Comparison of ENCODE assay signal across 7 cellular contexts in genomic region chr12:52121848-52122838, GRCh38. TPM values are rescaled to one million over a fixed set of nuclear protein-coding genes. Genes with fewer than 3 reads are reported as not detected.
DNase-seq lines count a peak whose midpoint lies in the region; ATAC-seq, FAIRE-seq and TF ChIP-seq lines count a peak whose summit lies in the region.

No MANE protein-coding gene starts in this region.

- H3K4me3 Mint-ChIP-seq in activated B cell treated with CpG ODN at 0.5 μM for 24 hours: no peak overlapping the region
- no peak overlapping the region for H3K4me3 Mint-ChIP-seq in central memory CD8-positive, alpha-beta T cell

- H3K27me3 Mint-ChIP-seq in activated B cell treated with CpG ODN at 0.5 μM for 24 hours: peaks cover 11% of the 10 kb centered on the region
- H3K27me3 Mint-ChIP-seq in central memory CD8-positive, alpha-beta T cell: peaks cover 74% of the 10 kb centered on the region

- no peak for TF ChIP-seq POLR2A in GM12892 (IDR thresholded peaks at IDR 0.05; ENCODE audit: low read depth, low read length)

- peaks cover 46% of the 10 kb centered on the region for H3K4me1 Mint-ChIP-seq in activated B cell treated with CpG ODN at 0.5 μM for 24 hours
- H3K4me1 Mint-ChIP-seq in central memory CD8-positive, alpha-beta T cell: peaks cover 10% of the 10 kb centered on the region

- FAIRE-seq in GM12892 (lab: Jason Lieb, UNC): peak; percentile 64

- H3K9me3 Mint-ChIP-seq in activated B cell treated with CpG ODN at 0.5 μM for 24 hours: no peaks in the 10 kb centered on the region
- no peaks in the 10 kb centered on the region for H3K9me3 Mint-ChIP-seq in central memory CD8-positive, alpha-beta T cell

- no peak for TF ChIP-seq CTCF in activated B cell treated with CpG ODN at 0.5 μM for 24 hours (IDR thresholded peaks at IDR 0.05)

- CTCF ChIA-PET in activated B cell treated with CpG ODN at 0.5 μM for 24 hours (lab: Charles Lee): interaction anchor here (0.8 to 6.0 kb wide), 13 partner anchors 17 to 129 kb away, joined by 3 to 67 read pairs (median 5); no protein-coding TSS in a partner anchor

- DNase-seq in GM12892 (ENCODE audit: insufficient read length) (peak; percentile 53), NCI-H2081 (lab: John Stamatoyannopoulos, UW) (peak; percentile 65 to 68), activated B cell treated with CpG ODN at 0.5 μM for 24 hours (peak; percentile 56), left colon (peak in 1 of 2 donors; percentile 79)
- peak; percentile 24 to 36 for DNase-seq in central memory CD8-positive, alpha-beta T cell (ENCODE audit: low spot score in 2 of 2)
- peak; percentile 53 to 64 for DNase-seq in stimulated activated CD4-positive, alpha-beta T cell treated with anti-CD3 and anti-CD28 coated beads, Interleukin-4, amount 100 ng/mL, for 4 hours

- intact Hi-C loops in activated B cell treated with CpG ODN at 0.5 μM for 24 hours (cut with micrococcal nuclease) (loop anchor here (1.0 kb wide), 3 partner anchors 39 to 129 kb away; no protein-coding TSS in a partner anchor), left colon (cut with DNase I, micrococcal nuclease) (no loop called here)

- no peak overlapping the region for H3K27ac Mint-ChIP-seq in activated B cell treated with CpG ODN at 0.5 μM for 24 hours
- H3K27ac Mint-ChIP-seq in central memory CD8-positive, alpha-beta T cell (ENCODE audit: low read depth): peak overlapping the region; percentile 38

- POLR2A ChIA-PET in activated B cell treated with CpG ODN at 0.5 μM for 24 hours (lab: Charles Lee): interaction anchor here (0.7 kb wide), 1 partner anchor 71 kb away, joined by 3 read pairs; the partner anchor contains the start of gene NR4A1

- no peaks in the 10 kb centered on the region for H3K36me3 Mint-ChIP-seq in activated B cell treated with CpG ODN at 0.5 μM for 24 hours (ENCODE audit: low read depth)
- H3K36me3 Mint-ChIP-seq in central memory CD8-positive, alpha-beta T cell (ENCODE audit: insufficient read depth): no peaks in the 10 kb centered on the region

- no peak for ATAC-seq in activated B cell treated with CpG ODN at 0.5 μM for 24 hours (ENCODE audit: low read depth)
- no peak for ATAC-seq in central memory CD8-positive, alpha-beta T cell (replicated peaks; ENCODE audit: extremely low read depth, poor library complexity, severe bottlenecking)
- peak; percentile 39 for ATAC-seq in left colon
- no peak for ATAC-seq in HG02973 (IDR thresholded peaks at IDR 0.05; ENCODE audit: unreplicated experiment)

RNA-seq across cellular contexts. Expression of gene SMIM41, which starts 42.6 kb away (rescaled TPM):
- polyA plus RNA-seq in GM12892 (2012; ENCODE audit: missing spikeins): not detected
- 0.24 TPM in 1 of 2 replicates, not detected in the other for total RNA-seq in activated B cell treated with CpG ODN at 0.5 μM for 24 hours
- under 1 TPM in 1 of 2 donors, not detected in 1; 0.31 TPM for total RNA-seq in left colon

RNA-seq across cellular contexts. Expression of gene ATG101, which starts 52.4 kb away (rescaled TPM):
- 13.5 TPM for polyA plus RNA-seq in GM12892 (2012; ENCODE audit: missing spikeins)
- total RNA-seq in activated B cell treated with CpG ODN at 0.5 μM for 24 hours (25.6 and 32.5 TPM in 2 replicates), left colon (10 to 100 TPM; 35.0 to 36.3 TPM)
